ENCODE assay signal across 8 cellular contexts in the genomic region with DNA sequence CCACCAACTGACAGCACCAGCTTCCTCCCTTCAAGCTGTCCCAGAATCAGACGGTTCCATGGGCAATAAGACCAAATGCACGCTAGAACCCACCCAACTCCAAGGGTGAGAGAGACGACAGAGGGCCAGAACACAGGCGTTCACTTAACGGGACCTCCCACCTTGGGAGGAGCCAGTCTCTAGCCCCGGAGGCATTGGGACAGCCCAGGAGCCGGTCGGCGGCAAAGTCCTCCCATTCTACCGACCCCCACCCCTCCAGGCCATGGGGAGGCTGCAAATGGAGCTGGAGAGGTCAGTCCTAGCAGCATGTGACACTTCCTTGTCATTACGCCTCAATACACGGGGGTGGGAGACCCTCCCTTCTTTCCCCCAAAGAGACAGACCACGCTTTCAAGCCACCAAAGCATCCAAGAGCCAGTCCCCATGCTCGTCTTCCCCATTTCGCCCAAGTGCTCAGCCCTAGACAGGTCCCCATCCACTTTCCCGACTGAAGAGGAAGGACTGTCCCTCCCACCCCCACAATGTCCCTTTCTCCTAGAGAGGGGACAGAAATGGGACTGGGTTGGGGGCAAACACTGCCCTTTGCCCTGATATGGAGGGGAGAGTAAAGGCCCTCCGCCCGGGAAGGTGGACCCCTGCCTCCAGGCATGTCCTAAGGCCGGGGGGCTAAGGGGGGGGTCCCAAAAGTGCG. TPM values are rescaled to one million over a fixed set of nuclear protein-coding genes. Genes with fewer than 3 reads are reported as not detected.
DNase-seq lines count a peak whose midpoint lies in the region; ATAC-seq and FAIRE-seq lines count a peak whose summit lies in the region.

No MANE protein-coding gene starts in this region.

- H2AFZ ChIP-seq in ACC112 (ENCODE audit: low read length, unreplicated experiment), result no peak overlapping the region

- peaks cover 51% of the 10 kb centered on the region for H3K79me2 ChIP-seq in ACC112 (ENCODE audit: control insufficient read depth, insufficient read depth, low read length, unreplicated experiment)

- FAIRE-seq in GM19239 (lab: Jason Lieb, UNC), result peak; percentile 95

- peak overlapping the region; percentile 73 for H3K27ac Mint-ChIP-seq in dendritic cell treated with granulocyte-macrophage colony-stimulating factor and Interleukin-4, amounts not matched to agents 40 ng/mL and 50 ng/mL, for 4 days

- DNase-seq in GM19239 (ENCODE audit: insufficient read length, low spot score), result peak; percentile 61
- peak; percentile 27 to 67 for DNase-seq in SW 1271 (lab: John Stamatoyannopoulos, UW)
- DNase-seq in lung microvascular endothelial cell (ENCODE audit: low read depth in 2 of 2), result peak; percentile 45 to 60
- no peak for DNase-seq in NCI-H1105 treated with DMSO at 0.1 percent for 48 hours (lab: John Stamatoyannopoulos, UW)

- H3K36me3 Mint-ChIP-seq in dendritic cell treated with granulocyte-macrophage colony-stimulating factor and Interleukin-4, amounts not matched to agents 40 ng/mL and 50 ng/mL, for 4 days (ENCODE audit: low read depth), result peaks cover 50% of the 10 kb centered on the region

- intact Hi-C loops in dendritic cell treated with granulocyte-macrophage colony-stimulating factor and Interleukin-4, amounts not matched to agents 40 ng/mL and 50 ng/mL, for 4 days (cut with micrococcal nuclease), result loop anchor here (2.0 to 5.0 kb wide), 2 partner anchors 31 to 51 kb away; a partner anchor contains a TSS

- peaks cover 0 to 4% of the 10 kb centered on the region in 2 donors for H3K9me3 ChIP-seq in stomach smooth muscle (ENCODE audit: control insufficient read depth in 2 of 2, low read length in 2 of 2)

- peak overlapping the region; percentile 98 for H3K4me3 ChIP-seq in ACC112 (ENCODE audit: low read depth, low read length)
- peak overlapping the region; percentile 85 to 96 for H3K4me3 ChIP-seq in stomach smooth muscle (ENCODE audit: low read length in 2 of 2)

- H3K4me1 ChIP-seq in ACC112 (ENCODE audit: control insufficient read depth, insufficient read depth, low read length, unreplicated experiment) (peaks cover 14% of the 10 kb centered on the region), stomach smooth muscle (ENCODE audit: control insufficient read depth, insufficient read depth, low read length) (peaks cover 34% of the 10 kb centered on the region)

- H3K27me3 Mint-ChIP-seq in dendritic cell treated with granulocyte-macrophage colony-stimulating factor and Interleukin-4, amounts not matched to agents 40 ng/mL and 50 ng/mL, for 4 days, result no peaks in the 10 kb centered on the region

- H3K27ac ChIP-seq in ACC112 (ENCODE audit: low read depth, low read length), result peak overlapping the region; percentile 48; the same call in 1 of the 2 replicates
- H3K27ac ChIP-seq in stomach smooth muscle (ENCODE audit: low read length), result peak overlapping the region; percentile 46

- H3K27me3 ChIP-seq in ACC112 (ENCODE audit: insufficient read depth, low read length) (no peaks in the 10 kb centered on the region), stomach smooth muscle (ENCODE audit: control insufficient read depth in 1 of 2, insufficient read depth in 2 of 2, low read length in 2 of 2) (peaks cover 0 to 2% of the 10 kb centered on the region in 2 donors)

- peak overlapping the region; percentile 88 for H3K4me3 Mint-ChIP-seq in dendritic cell treated with granulocyte-macrophage colony-stimulating factor and Interleukin-4, amounts not matched to agents 40 ng/mL and 50 ng/mL, for 4 days

- no peaks in the 10 kb centered on the region for H3K36me3 ChIP-seq in ACC112 (ENCODE audit: insufficient read depth, low read length)
- peaks cover 20 to 21% of the 10 kb centered on the region in 2 donors for H3K36me3 ChIP-seq in stomach smooth muscle (ENCODE audit: control insufficient read depth in 2 of 2, insufficient read depth in 2 of 2, low read length in 2 of 2)

- peaks cover 50% of the 10 kb centered on the region for H3K4me1 Mint-ChIP-seq in dendritic cell treated with granulocyte-macrophage colony-stimulating factor and Interleukin-4, amounts not matched to agents 40 ng/mL and 50 ng/mL, for 4 days (ENCODE audit: low read depth)

- no peak for ATAC-seq in GM19397 (IDR thresholded peaks at IDR 0.05; ENCODE audit: unreplicated experiment)

- peak overlapping the region; percentile 86 to 89 for H3K9ac ChIP-seq in stomach smooth muscle (ENCODE audit: low read length in 2 of 2)

- H3K9me3 Mint-ChIP-seq in dendritic cell treated with granulocyte-macrophage colony-stimulating factor and Interleukin-4, amounts not matched to agents 40 ng/mL and 50 ng/mL, for 4 days, result no peaks in the 10 kb centered on the region

RNA-seq across cellular contexts. Expression of a gene that starts 1.0 kb away (rescaled TPM):
- total RNA-seq in lung microvascular endothelial cell, result 73.4 and 87.0 TPM in 2 replicates

RNA-seq across cellular contexts. Expression of a gene that starts 9.9 kb away (rescaled TPM):
- total RNA-seq in lung microvascular endothelial cell, result not detected in 2 replicates

RNA-seq across cellular contexts. Expression of a gene that starts 30.7 kb away (rescaled TPM):
- 35.1 and 36.7 TPM in 2 replicates for total RNA-seq in lung microvascular endothelial cell

RNA-seq across cellular contexts. Expression of a gene that starts 35.9 kb away (rescaled TPM):
- 13.1 and 15.7 TPM in 2 replicates for total RNA-seq in lung microvascular endothelial cell

RNA-seq across cellular contexts. Expression of a gene that starts 40.4 kb away (rescaled TPM):
- total RNA-seq in lung microvascular endothelial cell, result not detected in 2 replicates
